In genomic region chr14:52694761-52695480, GRCh38 we compare ENCODE assay signal across 8 cellular contexts. TPM values are rescaled to one million over a fixed set of nuclear protein-coding genes. Genes with fewer than 3 reads are reported as not detected.
DNase-seq lines count a peak whose midpoint lies in the region; ATAC-seq, FAIRE-seq and TF ChIP-seq lines count a peak whose summit lies in the region.

No MANE protein-coding gene starts in this region.

- H3K4me3 ChIP-seq in NB4 (ENCODE audit: low read depth, low read length) (peak overlapping the region; percentile 86), bronchial epithelial cell (ENCODE audit: low read depth, low read length) (peak overlapping the region; percentile 98)

- H3K36me3 ChIP-seq in bronchial epithelial cell (ENCODE audit: control insufficient read depth, insufficient read depth, low read length) = peaks cover 2% of the 10 kb centered on the region

- TF ChIP-seq POLR2A in NB4 (IDR thresholded peaks at IDR 0.05; ENCODE audit: extremely low read depth, insufficient read length) = no peak

- TF ChIP-seq CTCF in NB4 (IDR thresholded peaks at IDR 0.05; ENCODE audit: low read depth, low read length) = no peak
- TF ChIP-seq CTCF in bronchial epithelial cell (IDR thresholded peaks at IDR 0.05; ENCODE audit: insufficient read depth, low read length, severe bottlenecking) = no peak

- peak; percentile 34 for ATAC-seq in GM18499 (IDR thresholded peaks at IDR 0.05; ENCODE audit: insufficient read depth, unreplicated experiment)
- ATAC-seq in HG02588 (IDR thresholded peaks at IDR 0.05; ENCODE audit: unreplicated experiment) = peak; percentile 56

- no peaks in the 10 kb centered on the region for H3K27me3 ChIP-seq in bronchial epithelial cell (ENCODE audit: control insufficient read depth, insufficient read depth, low read length)

- no peak for FAIRE-seq in bronchial epithelial cell (lab: Jason Lieb, UNC)

- DNase-seq in NB4 (ENCODE audit: low read depth) (peak; percentile 78), UCSD-AML1 (lab: John Stamatoyannopoulos, UW; ENCODE audit: unreplicated experiment) (peak; percentile 44), bronchial epithelial cell (ENCODE audit: low read depth) (peak; percentile 63), kidney tubule cell (ENCODE audit: low spot score) (peak; percentile 70), NCI-H2081 treated with DMSO at 0.1 percent for 48 hours (lab: John Stamatoyannopoulos, UW) (no peak)
- DNase-seq in stimulated activated CD4-positive, alpha-beta T cell treated with anti-CD3 and anti-CD28 coated beads, Interleukin-2, amount 100 ng/mL, for 24 hours = peak; percentile 59 to 61

RNA-seq across cellular contexts. Expression of gene ERO1A, which starts 0.4 kb away (rescaled TPM):
- 216 and 486 TPM in 2 replicates for total RNA-seq in bronchial epithelial cell

RNA-seq across cellular contexts. Expression of gene PSMC6, which starts 12.1 kb away (rescaled TPM):
- 84.5 and 90.8 TPM in 2 replicates for total RNA-seq in bronchial epithelial cell

RNA-seq across cellular contexts. Expression of gene STYX, which starts 35.0 kb away (rescaled TPM):
- 12.6 and 14.3 TPM in 2 replicates for total RNA-seq in bronchial epithelial cell
